In the genomic region with DNA sequence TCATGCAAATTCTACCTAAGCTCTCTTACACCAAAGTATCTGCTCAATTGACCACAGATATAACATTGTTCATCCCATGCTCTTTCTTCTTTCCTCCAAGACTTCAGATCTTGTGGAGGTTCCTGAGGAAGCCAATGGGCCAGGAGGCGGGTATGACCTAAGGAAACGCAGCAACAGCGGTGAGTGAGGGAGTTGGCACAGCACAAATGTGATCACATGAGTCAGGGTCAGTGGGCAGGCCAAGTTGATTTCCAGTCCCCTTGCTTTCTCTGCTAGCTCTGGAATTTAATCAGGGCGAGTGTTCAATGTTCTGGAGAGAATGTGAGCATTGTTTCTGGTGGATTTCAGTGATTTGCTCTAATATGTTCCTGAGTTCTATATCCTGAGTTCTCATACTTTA, we compare ENCODE assay signal across 25 cellular contexts.
"Had no signal": no experiment of that assay in that cellular context is flagged by ENCODE, and none has a peak within 500 bp of the region (broad histone marks: within the 10 kb centered on the region; RNA-seq: fewer than 3 reads in every experiment).

No MANE protein-coding gene starts in this region.

- FAIRE-seq: bronchial epithelial cell, endothelial cell of umbilical vein, frontal cortex, keratinocyte had no signal

- H3K4me3 ChIP-seq: esophagus squamous epithelium, ovary, right atrium auricular region, stomach, thyroid gland had no signal

- DNase-seq: caudate nucleus; cerebellar nuclear complex; cortex of kidney; effector CD8-positive, alpha-beta T cell; erythroblast; esophagus squamous epithelium; hypothalamus; naive thymus-derived CD8-positive, alpha-beta T cell; occipital lobe; ovary; posterior cingulate gyrus; stimulated activated CD4-positive, alpha-beta T cell treated with anti-CD3 and anti-CD28 coated beads, Interleukin-2, amount 100 ng/mL, for 24 hours; stimulated activated CD4-positive, alpha-beta T cell treated with anti-CD3 and anti-CD28 coated beads, Interleukin-4, amount 100 ng/mL, for 24 hours; stimulated activated naive CD4-positive, alpha-beta T cell treated with Interleukin-2 at 50 U/mL for 16 hours; stomach; thyroid gland; trophoblast cell had no signal

- H3K27ac ChIP-seq: esophagus squamous epithelium, ovary, right atrium auricular region, stomach, thyroid gland had no signal

- H3K36me3 ChIP-seq: esophagus squamous epithelium, ovary, right atrium auricular region, stomach, thyroid gland had no signal

- H3K9me3 Mint-ChIP-seq: naive thymus-derived CD8-positive, alpha-beta T cell; stimulated activated effector memory CD8-positive, alpha-beta T cell treated with anti-CD3 and anti-CD28 coated beads, Interleukin-12 subunit alpha, Interleukin-12 subunit beta, amount 100 ng/mL, for 72 hours had no signal

- H3K27me3 ChIP-seq: esophagus squamous epithelium, ovary, right atrium auricular region, thyroid gland had no signal

- H3K27ac Mint-ChIP-seq: naive thymus-derived CD8-positive, alpha-beta T cell; stimulated activated effector memory CD8-positive, alpha-beta T cell treated with anti-CD3 and anti-CD28 coated beads, Interleukin-12 subunit alpha, Interleukin-12 subunit beta, amount 100 ng/mL, for 72 hours had no signal

- H3K4me3 Mint-ChIP-seq: naive thymus-derived CD8-positive, alpha-beta T cell; stimulated activated effector memory CD8-positive, alpha-beta T cell treated with anti-CD3 and anti-CD28 coated beads, Interleukin-12 subunit alpha, Interleukin-12 subunit beta, amount 100 ng/mL, for 72 hours had no signal

- H3K4me1 Mint-ChIP-seq: naive thymus-derived CD8-positive, alpha-beta T cell; stimulated activated effector memory CD8-positive, alpha-beta T cell treated with anti-CD3 and anti-CD28 coated beads, Interleukin-12 subunit alpha, Interleukin-12 subunit beta, amount 100 ng/mL, for 72 hours had no signal

- H3K4me1 ChIP-seq: right atrium auricular region had no signal

- ATAC-seq: left lobe of liver; naive thymus-derived CD8-positive, alpha-beta T cell; sciatic nerve; stimulated activated effector memory CD8-positive, alpha-beta T cell treated with anti-CD3 and anti-CD28 coated beads, Interleukin-12 subunit alpha, Interleukin-12 subunit beta, amount 100 ng/mL, for 72 hours had no signal

- H3K9me3 ChIP-seq: esophagus squamous epithelium, ovary, right atrium auricular region, stomach, thyroid gland had no signal

- H3K36me3 Mint-ChIP-seq: naive thymus-derived CD8-positive, alpha-beta T cell; stimulated activated effector memory CD8-positive, alpha-beta T cell treated with anti-CD3 and anti-CD28 coated beads, Interleukin-12 subunit alpha, Interleukin-12 subunit beta, amount 100 ng/mL, for 72 hours had no signal
